In the genomic region with DNA sequence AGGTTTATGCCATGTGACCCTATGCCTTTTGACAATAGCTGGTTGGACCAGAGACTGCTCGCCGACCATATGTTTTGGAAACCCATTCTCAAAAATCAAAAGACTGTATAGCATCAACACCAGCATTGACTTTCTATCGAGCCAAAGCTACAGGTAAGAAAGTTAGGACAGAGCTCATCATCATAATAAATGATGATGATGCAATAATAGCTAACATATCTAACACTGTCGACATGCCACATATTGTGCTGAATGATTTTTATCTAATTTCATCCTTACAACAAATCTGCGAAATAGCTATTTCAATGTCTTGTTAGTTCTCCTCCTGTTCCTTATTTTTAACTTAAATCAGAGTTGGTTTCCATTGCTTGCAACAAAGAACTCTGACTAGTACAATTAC, we compare ENCODE assay signal across 3 cellular contexts.
TF ChIP-seq lines count a peak whose summit lies in the region.

No MANE protein-coding gene starts in this region.

TF ChIP-seq in A549, 52 proteins besides CTCF, POLR2A, EP300 and RAD21:
- TF ChIP-seq MAFK (IDR thresholded peaks at IDR 0.05; ENCODE audit: partially characterized antibody) (peak; percentile 76), HDAC2 (IDR thresholded peaks at IDR 0.05) (no peak), ZC3H11A (IDR thresholded peaks at IDR 0.05) (no peak)
TF ChIP-seq in A549: peak in this region for 1.

TF ChIP-seq in K562, 482 proteins besides CTCF, POLR2A, EP300 and RAD21 (continues in another document):
- TF ChIP-seq FUS (optimal IDR thresholded peaks at IDR 0.05; ENCODE audit: low read depth, low read length) (no peak), ZNF512 (tag; IDR thresholded peaks at IDR 0.05) (no peak), ZNF436 (CRISPR knock-in tag; IDR thresholded peaks at IDR 0.05) (no peak), SAP30 (IDR thresholded peaks at IDR 0.05; ENCODE audit: borderline replicate concordance, insufficient read depth, low read depth, low read length, poor library complexity, severe bottlenecking) (no peak), IRF2 (CRISPR knock-in tag; IDR thresholded peaks at IDR 0.05) (no peak), ATF3 (IDR thresholded peaks at IDR 0.05) (peak; percentile 77), ATF3 (CRISPR knock-in tag; conservative IDR thresholded peaks at IDR 0.05) (no peak), ZNF316 (IDR thresholded peaks at IDR 0.05) (peak; percentile 69), DACH1 (IDR thresholded peaks at IDR 0.05; ENCODE audit: partially characterized antibody) (no peak), C11orf30 (IDR thresholded peaks at IDR 0.05; ENCODE audit: low read depth) (peak; percentile 53), PRPF4 (IDR thresholded peaks at IDR 0.05; ENCODE audit: insufficient read depth, low read depth, low read length, poor library complexity, severe bottlenecking) (no peak), ZNF324 (CRISPR knock-in tag; IDR thresholded peaks at IDR 0.05) (no peak), NCOR1 (IDR thresholded peaks at IDR 0.05) (no peak)
- TF ChIP-seq, protein P1, sequence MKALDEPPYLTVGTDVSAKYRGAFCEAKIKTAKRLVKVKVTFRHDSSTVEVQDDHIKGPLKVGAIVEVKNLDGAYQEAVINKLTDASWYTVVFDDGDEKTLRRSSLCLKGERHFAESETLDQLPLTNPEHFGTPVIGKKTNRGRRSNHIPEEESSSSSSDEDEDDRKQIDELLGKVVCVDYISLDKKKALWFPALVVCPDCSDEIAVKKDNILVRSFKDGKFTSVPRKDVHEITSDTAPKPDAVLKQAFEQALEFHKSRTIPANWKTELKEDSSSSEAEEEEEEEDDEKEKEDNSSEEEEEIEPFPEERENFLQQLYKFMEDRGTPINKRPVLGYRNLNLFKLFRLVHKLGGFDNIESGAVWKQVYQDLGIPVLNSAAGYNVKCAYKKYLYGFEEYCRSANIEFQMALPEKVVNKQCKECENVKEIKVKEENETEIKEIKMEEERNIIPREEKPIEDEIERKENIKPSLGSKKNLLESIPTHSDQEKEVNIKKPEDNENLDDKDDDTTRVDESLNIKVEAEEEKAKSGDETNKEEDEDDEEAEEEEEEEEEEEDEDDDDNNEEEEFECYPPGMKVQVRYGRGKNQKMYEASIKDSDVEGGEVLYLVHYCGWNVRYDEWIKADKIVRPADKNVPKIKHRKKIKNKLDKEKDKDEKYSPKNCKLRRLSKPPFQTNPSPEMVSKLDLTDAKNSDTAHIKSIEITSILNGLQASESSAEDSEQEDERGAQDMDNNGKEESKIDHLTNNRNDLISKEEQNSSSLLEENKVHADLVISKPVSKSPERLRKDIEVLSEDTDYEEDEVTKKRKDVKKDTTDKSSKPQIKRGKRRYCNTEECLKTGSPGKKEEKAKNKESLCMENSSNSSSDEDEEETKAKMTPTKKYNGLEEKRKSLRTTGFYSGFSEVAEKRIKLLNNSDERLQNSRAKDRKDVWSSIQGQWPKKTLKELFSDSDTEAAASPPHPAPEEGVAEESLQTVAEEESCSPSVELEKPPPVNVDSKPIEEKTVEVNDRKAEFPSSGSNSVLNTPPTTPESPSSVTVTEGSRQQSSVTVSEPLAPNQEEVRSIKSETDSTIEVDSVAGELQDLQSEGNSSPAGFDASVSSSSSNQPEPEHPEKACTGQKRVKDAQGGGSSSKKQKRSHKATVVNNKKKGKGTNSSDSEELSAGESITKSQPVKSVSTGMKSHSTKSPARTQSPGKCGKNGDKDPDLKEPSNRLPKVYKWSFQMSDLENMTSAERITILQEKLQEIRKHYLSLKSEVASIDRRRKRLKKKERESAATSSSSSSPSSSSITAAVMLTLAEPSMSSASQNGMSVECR (CRISPR knock-in tag; IDR thresholded peaks at IDR 0.05): no peak
- TF ChIP-seq, protein P2, sequence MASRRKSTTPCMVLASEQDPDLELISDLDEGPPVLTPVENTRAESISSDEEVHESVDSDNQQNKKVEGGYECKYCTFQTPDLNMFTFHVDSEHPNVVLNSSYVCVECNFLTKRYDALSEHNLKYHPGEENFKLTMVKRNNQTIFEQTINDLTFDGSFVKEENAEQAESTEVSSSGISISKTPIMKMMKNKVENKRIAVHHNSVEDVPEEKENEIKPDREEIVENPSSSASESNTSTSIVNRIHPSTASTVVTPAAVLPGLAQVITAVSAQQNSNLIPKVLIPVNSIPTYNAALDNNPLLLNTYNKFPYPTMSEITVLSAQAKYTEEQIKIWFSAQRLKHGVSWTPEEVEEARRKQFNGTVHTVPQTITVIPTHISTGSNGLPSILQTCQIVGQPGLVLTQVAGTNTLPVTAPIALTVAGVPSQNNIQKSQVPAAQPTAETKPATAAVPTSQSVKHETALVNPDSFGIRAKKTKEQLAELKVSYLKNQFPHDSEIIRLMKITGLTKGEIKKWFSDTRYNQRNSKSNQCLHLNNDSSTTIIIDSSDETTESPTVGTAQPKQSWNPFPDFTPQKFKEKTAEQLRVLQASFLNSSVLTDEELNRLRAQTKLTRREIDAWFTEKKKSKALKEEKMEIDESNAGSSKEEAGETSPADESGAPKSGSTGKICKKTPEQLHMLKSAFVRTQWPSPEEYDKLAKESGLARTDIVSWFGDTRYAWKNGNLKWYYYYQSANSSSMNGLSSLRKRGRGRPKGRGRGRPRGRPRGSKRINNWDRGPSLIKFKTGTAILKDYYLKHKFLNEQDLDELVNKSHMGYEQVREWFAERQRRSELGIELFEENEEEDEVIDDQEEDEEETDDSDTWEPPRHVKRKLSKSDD (conservative IDR thresholded peaks at IDR 0.05; ENCODE audit: low read length): no peak

TF ChIP-seq in H1, 55 proteins besides CTCF, POLR2A, EP300 and RAD21:
- TF ChIP-seq NANOG (IDR thresholded peaks at IDR 0.05; ENCODE audit: insufficient read depth, low read depth, low read length, poor library complexity, severe bottlenecking): no peak
- TF ChIP-seq CTBP2 (IDR thresholded peaks at IDR 0.05; ENCODE audit: borderline replicate concordance, insufficient read depth, insufficient read length, low read length): no peak
- TF ChIP-seq CEBPB (IDR thresholded peaks at IDR 0.05; ENCODE audit: low read depth, low read length): 0 out of 2 replicates have a peak, but pooled peaks have one; percentile 40
- no peak for TF ChIP-seq KDM1A (IDR thresholded peaks at IDR 0.05; ENCODE audit: borderline replicate concordance, low read length)
